In the genomic region with DNA sequence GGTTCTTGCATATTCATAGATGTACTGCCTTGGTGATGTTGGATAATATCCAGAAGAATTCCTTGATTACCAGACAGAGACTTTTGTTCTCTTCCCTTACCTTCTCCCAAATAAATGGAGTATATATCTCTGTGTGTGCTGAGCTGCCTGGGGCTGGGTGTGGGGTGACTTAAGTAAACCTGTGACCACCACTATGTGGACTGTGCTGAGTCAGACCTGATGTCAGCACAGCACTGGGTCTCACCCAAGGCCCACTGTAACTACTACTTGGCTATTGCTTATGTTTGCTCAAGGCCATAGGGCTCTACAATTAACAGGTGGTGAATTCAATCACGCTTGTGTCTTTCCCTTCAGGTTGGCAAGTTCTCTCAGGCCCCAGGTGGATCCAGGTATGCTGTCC, we compare ENCODE assay signal across 27 cellular contexts.
"Had no signal": no experiment of that assay in that cellular context is flagged by ENCODE, and none has a peak within 500 bp of the region (broad histone marks: within the 10 kb centered on the region; RNA-seq: fewer than 3 reads in every experiment).

No MANE protein-coding gene starts in this region.

- DNase-seq: Karpas-422, MM.1S, MV-4-11, NCI-H1092, NCI-H1105, NCI-H1417 treated with DMSO at 0.1 percent for 48 hours, NCI-H1436 treated with DMSO at 0.1 percent for 48 hours, NCI-H1694 treated with DMSO at 0.1 percent for 48 hours, NCI-H187 treated with DMSO at 0.1 percent for 48 hours, NCI-H2029, NCI-H2081, NCI-H2107, NCI-H2171, NCI-H226, NCI-H446 treated with DMSO at 0.1 percent for 48 hours, NCI-H510A, NCI-H524, NCI-H526, NCI-H774, Peyer's patch, Right ventricle myocardium superior, RPMI8226, SHP77 treated with DMSO at 0.1 percent for 48 hours, SK-N-SH, SW 1271, T-helper 1 cell, T-helper 2 cell had no signal
